11 cellular contexts compared by ENCODE assay signal in the genomic region with DNA sequence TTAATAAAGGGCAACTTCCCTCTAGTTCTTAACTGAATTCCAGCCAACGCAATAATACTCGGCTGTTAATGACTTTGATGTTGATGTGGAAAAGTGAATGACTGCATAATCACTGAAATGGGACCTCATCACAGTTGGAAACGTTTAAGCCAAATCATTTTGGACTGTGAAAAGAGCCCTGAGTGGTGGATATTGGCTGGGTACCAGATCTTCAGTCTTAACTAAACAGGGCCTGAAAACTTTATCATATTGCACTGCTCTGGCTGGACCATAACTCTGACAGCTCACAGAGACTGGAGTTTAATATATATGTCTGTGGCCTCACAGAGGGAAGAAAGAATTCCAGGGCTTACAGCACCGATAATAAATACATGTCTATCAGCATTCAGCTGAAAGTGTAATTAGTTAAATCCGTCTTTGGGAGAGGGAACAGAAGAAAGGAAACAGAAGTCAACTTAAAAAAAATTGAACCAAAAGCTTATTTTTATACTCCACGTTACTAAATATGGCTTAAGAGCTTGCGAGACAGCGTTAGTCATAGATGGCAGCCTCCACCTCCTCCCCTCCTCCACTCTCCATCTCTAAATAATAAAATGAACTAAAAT.
DNase-seq lines count a peak whose midpoint lies in the region; TF ChIP-seq lines count a peak whose summit lies in the region.
"Had no signal": no experiment of that assay in that cellular context is flagged by ENCODE, and none has a peak within 500 bp of the region (broad histone marks: within the 10 kb centered on the region; RNA-seq: fewer than 3 reads in every experiment).

No MANE protein-coding gene starts in this region.

- H3K4me1 Mint-ChIP-seq in neural progenitor cell, result peaks cover 15% of the 10 kb centered on the region
- H3K4me1 Mint-ChIP-seq: activated T-helper 17 cell treated with anti-CD3 and anti-CD28 coated beads, Interleukin-2, amount 50 U/mL, for 72 hours had no signal

- peaks cover 15 to 32% of the 10 kb centered on the region in 2 experiments; a peak in 3 of 4 replicates for H3K4me1 ChIP-seq in SK-N-SH (ENCODE audit: control insufficient read depth in 1 of 2, insufficient read depth in 2 of 2, low read depth in 1 of 2, low read length in 1 of 2)
- H3K4me1 ChIP-seq in left ventricle myocardium inferior, result peaks cover 23% of the 10 kb centered on the region
- peaks cover 12% of the 10 kb centered on the region for H3K4me1 ChIP-seq in suprapubic skin
- H3K4me1 ChIP-seq in neural progenitor cell, result no peaks in the 10 kb centered on the region
- H3K4me1 ChIP-seq in Karpas-422 (ENCODE audit: low read length), result no peaks in the 10 kb centered on the region

- TF ChIP-seq CTCF in SK-N-SH (IDR thresholded peaks at IDR 0.05) (no peak), left ventricle myocardium inferior (IDR thresholded peaks at IDR 0.05; ENCODE audit: borderline replicate concordance) (no peak), suprapubic skin (IDR thresholded peaks at IDR 0.05) (no peak), neural progenitor cell (IDR thresholded peaks at IDR 0.05) (no peak)

- intact Hi-C loops in left ventricle myocardium inferior (cut with micrococcal nuclease), result no loop called here

- TF ChIP-seq EP300 in SK-N-SH (IDR thresholded peaks at IDR 0.05; ENCODE audit: borderline replicate concordance in 1 of 2, low read depth in 1 of 2, low read length in 1 of 2) (peak; percentile 71 to 74), suprapubic skin (IDR thresholded peaks at IDR 0.05) (no peak)

- TF ChIP-seq POLR2A in suprapubic skin (IDR thresholded peaks at IDR 0.05), result no peak

- POLR2A ChIA-PET in SK-N-SH (lab: Yijun Ruan, JAX), result no interaction called here

- H3K27me3 Mint-ChIP-seq in neural progenitor cell (ENCODE audit: insufficient read depth, low read depth), result no peaks in the 10 kb centered on the region
- H3K27me3 Mint-ChIP-seq: activated T-helper 17 cell treated with anti-CD3 and anti-CD28 coated beads, Interleukin-2, amount 50 U/mL, for 72 hours had no signal

- no peaks in the 10 kb centered on the region for H3K36me3 ChIP-seq in SK-N-SH (replicated peaks in 1 of 2; ENCODE audit: control insufficient read depth in 1 of 2, insufficient read depth in 2 of 2, low read length in 1 of 2)
- H3K36me3 ChIP-seq in left ventricle myocardium inferior, result no peaks in the 10 kb centered on the region
- H3K36me3 ChIP-seq in suprapubic skin, result no peaks in the 10 kb centered on the region
- no peaks in the 10 kb centered on the region for H3K36me3 ChIP-seq in neural progenitor cell
- no peaks in the 10 kb centered on the region for H3K36me3 ChIP-seq in Karpas-422 (ENCODE audit: insufficient read depth, low read length)

- no peak for TF ChIP-seq RAD21 in SK-N-SH (IDR thresholded peaks at IDR 0.05; ENCODE audit: low read length)

- H3K9ac ChIP-seq in SK-N-SH (peak overlapping the region; percentile 37; the same call in 1 of the 2 replicates), neural progenitor cell (no peak overlapping the region), Karpas-422 (ENCODE audit: low read length) (no peak overlapping the region)

- H3K4me2 ChIP-seq in SK-N-SH, result peak overlapping the region; percentile 69
- H3K4me2 ChIP-seq in neural progenitor cell, result no peak overlapping the region
- no peak overlapping the region for H3K4me2 ChIP-seq in Karpas-422 (ENCODE audit: low read depth, low read length, poor library complexity, severe bottlenecking)

- no peaks in the 10 kb centered on the region for H3K36me3 Mint-ChIP-seq in neural progenitor cell

- peaks cover 42% of the 10 kb centered on the region for H3F3A ChIP-seq in SK-N-SH (replicated peaks; ENCODE audit: insufficient read depth)
- no peaks in the 10 kb centered on the region for H3F3A ChIP-seq in neural progenitor cell (ENCODE audit: low read depth)

- CTCF ChIA-PET in SK-N-SH (lab: Yijun Ruan, JAX), result interaction anchor here (0.6 to 2.0 kb wide), 2 partner anchors 10 to 912 kb away, joined by 3 to 5 read pairs; no protein-coding TSS in a partner anchor

- no peaks in the 10 kb centered on the region for H3K27me3 ChIP-seq in SK-N-SH (ENCODE audit: insufficient read depth)
- no peaks in the 10 kb centered on the region for H3K27me3 ChIP-seq in left ventricle myocardium inferior (ENCODE audit: low read depth)
- no peaks in the 10 kb centered on the region for H3K27me3 ChIP-seq in suprapubic skin
- H3K27me3 ChIP-seq in neural progenitor cell, result no peaks in the 10 kb centered on the region
- H3K27me3 ChIP-seq in Karpas-422 (ENCODE audit: low read length), result no peaks in the 10 kb centered on the region

- H2AFZ ChIP-seq in SK-N-SH (ENCODE audit: low read depth) (peak overlapping the region; percentile 25; the same call in 1 of the 2 replicates), neural progenitor cell (replicated peaks) (no peak overlapping the region), Karpas-422 (ENCODE audit: low read length) (no peak overlapping the region)

- H3K9me3 Mint-ChIP-seq in neural progenitor cell, result no peaks in the 10 kb centered on the region
- H3K9me3 Mint-ChIP-seq: activated T-helper 17 cell treated with anti-CD3 and anti-CD28 coated beads, Interleukin-2, amount 50 U/mL, for 72 hours had no signal

- H3K9me3 ChIP-seq in SK-N-SH, result no peaks in the 10 kb centered on the region
- H3K9me3 ChIP-seq in left ventricle myocardium inferior (replicated peaks), result no peaks in the 10 kb centered on the region
- no peaks in the 10 kb centered on the region for H3K9me3 ChIP-seq in suprapubic skin
- H3K9me3 ChIP-seq in neural progenitor cell (ENCODE audit: low read depth), result no peaks in the 10 kb centered on the region
- H3K9me3 ChIP-seq in Karpas-422 (ENCODE audit: low read length), result no peaks in the 10 kb centered on the region

- 23% methylated on average over 8 of the region's 8 CpGs for WGBS in SK-N-SH (ENCODE audit: low lambda C conversion rate)
- WGBS in suprapubic skin, result 24% methylated on average over 8 of the region's 8 CpGs

- H3K27ac ChIP-seq in SK-N-SH (ENCODE audit: low read depth in 2 of 2, low read length in 1 of 2) (peak overlapping the region; percentile 43 to 89), left ventricle myocardium inferior (replicated peaks) (peak overlapping the region; percentile 58), suprapubic skin (peak overlapping the region; percentile 48), neural progenitor cell (no peak overlapping the region), Karpas-422 (ENCODE audit: low read length) (no peak overlapping the region)

- H3K79me2 ChIP-seq in SK-N-SH (ENCODE audit: insufficient read depth) (no peaks in the 10 kb centered on the region), neural progenitor cell (ENCODE audit: low read depth) (no peaks in the 10 kb centered on the region), Karpas-422 (ENCODE audit: low read length) (no peaks in the 10 kb centered on the region)

- H3K4me3 ChIP-seq in SK-N-SH (ENCODE audit: low read depth in 2 of 2, low read length in 1 of 2) (no peak overlapping the region; a peak in 1 of 4 replicates), left ventricle myocardium inferior (peak overlapping the region; percentile 33), suprapubic skin (no peak overlapping the region), neural progenitor cell (no peak overlapping the region), Karpas-422 (ENCODE audit: low read length) (no peak overlapping the region)

- H3K9me2 ChIP-seq in SK-N-SH (no peaks in the 10 kb centered on the region), Karpas-422 (replicated peaks; ENCODE audit: insufficient read depth, low read length) (no peaks in the 10 kb centered on the region)

- H3K4me3 Mint-ChIP-seq in neural progenitor cell, result no peak overlapping the region
- H3K4me3 Mint-ChIP-seq: activated T-helper 17 cell treated with anti-CD3 and anti-CD28 coated beads, Interleukin-2, amount 50 U/mL, for 72 hours had no signal

- no peak overlapping the region for H3K27ac Mint-ChIP-seq in neural progenitor cell
- H3K27ac Mint-ChIP-seq: activated T-helper 17 cell treated with anti-CD3 and anti-CD28 coated beads, Interleukin-2, amount 50 U/mL, for 72 hours had no signal

- DNase-seq in HCEC 1CT, result peak; percentile 85
- peak; percentile 21 for DNase-seq in SK-N-SH
- no peak for DNase-seq in left ventricle myocardium inferior
- DNase-seq in suprapubic skin (ENCODE audit: low spot score in 2 of 2), result no peak
- DNase-seq in neural progenitor cell (ENCODE audit: low spot score), result no peak
- no peak for DNase-seq in stimulated activated CD4-positive, alpha-beta T cell treated with anti-CD3 and anti-CD28 coated beads, Interleukin-4, amount 100 ng/mL, for 1 hour
- no peak for DNase-seq in activated gamma-delta T cell (lab: John Stamatoyannopoulos, UW)
- no peak for DNase-seq in Karpas-422
- DNase-seq: effector CD4-positive, alpha-beta T cell; retina had no signal

- H4K20me1 ChIP-seq in SK-N-SH (ENCODE audit: insufficient read depth) (no peaks in the 10 kb centered on the region), neural progenitor cell (ENCODE audit: low read depth) (no peaks in the 10 kb centered on the region), Karpas-422 (ENCODE audit: insufficient read depth, low read depth, low read length) (no peaks in the 10 kb centered on the region)

TF ChIP-seq in SK-N-SH, 30 proteins besides CTCF, POLR2A, EP300 and RAD21 (continues in another document):
- peak; percentile 10; the same call in 1 of the 2 replicates for TF ChIP-seq FOSL2 (IDR thresholded peaks at IDR 0.05; ENCODE audit: borderline replicate concordance, low read depth)
- TF ChIP-seq, protein P1, sequence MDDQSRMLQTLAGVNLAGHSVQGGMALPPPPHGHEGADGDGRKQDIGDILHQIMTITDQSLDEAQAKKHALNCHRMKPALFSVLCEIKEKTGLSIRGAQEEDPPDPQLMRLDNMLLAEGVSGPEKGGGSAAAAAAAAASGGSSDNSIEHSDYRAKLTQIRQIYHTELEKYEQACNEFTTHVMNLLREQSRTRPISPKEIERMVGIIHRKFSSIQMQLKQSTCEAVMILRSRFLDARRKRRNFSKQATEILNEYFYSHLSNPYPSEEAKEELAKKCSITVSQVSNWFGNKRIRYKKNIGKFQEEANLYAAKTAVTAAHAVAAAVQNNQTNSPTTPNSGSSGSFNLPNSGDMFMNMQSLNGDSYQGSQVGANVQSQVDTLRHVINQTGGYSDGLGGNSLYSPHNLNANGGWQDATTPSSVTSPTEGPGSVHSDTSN (IDR thresholded peaks at IDR 0.05), result peak; percentile 84
- TF ChIP-seq MEF2A (IDR thresholded peaks at IDR 0.05; ENCODE audit: borderline replicate concordance, low read depth), result peak; percentile 92
- TF ChIP-seq FOXJ3 (CRISPR knock-in tag; IDR thresholded peaks at IDR 0.05), result no peak
- no peak for TF ChIP-seq ELF1 (IDR thresholded peaks at IDR 0.05)
- TF ChIP-seq, protein P2, sequence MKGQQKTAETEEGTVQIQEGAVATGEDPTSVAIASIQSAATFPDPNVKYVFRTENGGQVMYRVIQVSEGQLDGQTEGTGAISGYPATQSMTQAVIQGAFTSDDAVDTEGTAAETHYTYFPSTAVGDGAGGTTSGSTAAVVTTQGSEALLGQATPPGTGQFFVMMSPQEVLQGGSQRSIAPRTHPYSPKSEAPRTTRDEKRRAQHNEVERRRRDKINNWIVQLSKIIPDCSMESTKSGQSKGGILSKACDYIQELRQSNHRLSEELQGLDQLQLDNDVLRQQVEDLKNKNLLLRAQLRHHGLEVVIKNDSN (IDR thresholded peaks at IDR 0.05; ENCODE audit: borderline replicate concordance, low read depth), result no peak
- TF ChIP-seq FOXM1 (IDR thresholded peaks at IDR 0.05; ENCODE audit: low read depth), result no peak; the same call in 1 of the 2 replicates

Comparison
In these comparisons a context has a peak if more than half of its experiments do, and no peak if none do; other contexts are left out.
1. DNase-seq: peak in HCEC 1CT (single experiment) and SK-N-SH (single experiment); none in left ventricle myocardium inferior (single experiment), suprapubic skin (0 of 2), neural progenitor cell (single experiment), stimulated activated CD4-positive, alpha-beta T cell treated with anti-CD3 and anti-CD28 coated beads, Interleukin-4, amount 100 ng/mL, for 1 hour (single experiment), activated gamma-delta T cell (single experiment) and Karpas-422 (single experiment).
2. H3K27ac ChIP-seq: peak in SK-N-SH (2 of 2), left ventricle myocardium inferior (single experiment) and suprapubic skin (single experiment); none in neural progenitor cell (single experiment) and Karpas-422 (single experiment).